ENCODE assay signal across 29 cellular contexts in the genomic region with DNA sequence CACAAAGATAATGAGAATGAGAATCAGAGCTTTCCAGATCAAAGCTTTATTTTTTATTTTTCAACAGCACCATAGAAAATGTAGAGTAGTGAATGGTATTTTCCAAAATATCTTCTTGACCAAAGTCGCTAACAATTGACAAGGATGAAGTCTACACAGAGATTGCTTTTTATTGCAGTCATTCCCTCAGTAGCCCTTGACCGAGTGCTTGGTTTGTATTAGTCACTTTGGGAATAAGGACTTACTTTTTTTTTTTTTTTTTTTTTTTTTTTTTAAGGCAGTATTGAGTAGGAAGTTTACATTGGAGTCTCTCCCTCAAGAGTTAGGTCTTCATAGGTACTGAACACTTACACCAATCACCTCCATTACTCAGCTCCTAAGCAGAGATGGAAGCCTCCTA. TPM values are rescaled to one million over a fixed set of nuclear protein-coding genes. Genes with fewer than 3 reads are reported as not detected.
"Had no signal": no experiment of that assay in that cellular context is flagged by ENCODE, and none has a peak within 500 bp of the region (broad histone marks: within the 10 kb centered on the region; RNA-seq: fewer than 3 reads in every experiment).

No MANE protein-coding gene starts in this region.

- H3K4me1 ChIP-seq: right atrium auricular region had no signal

- H3K9me3 ChIP-seq: ascending aorta, esophagus muscularis mucosa, heart right ventricle, left ventricle myocardium inferior, neutrophil, ovary, psoas muscle, right atrium auricular region, spleen, tibial nerve had no signal

- H3K4me3 ChIP-seq: ascending aorta, cardiac muscle cell, esophagus muscularis mucosa, heart right ventricle, left ventricle myocardium inferior, lung, ovary, psoas muscle, right atrium auricular region, spleen, tibial nerve had no signal

- ATAC-seq: foreskin keratinocyte, heart right ventricle, psoas muscle had no signal

- H3K27ac ChIP-seq: ascending aorta, cardiac muscle cell, esophagus muscularis mucosa, foreskin keratinocyte, heart right ventricle, left ventricle myocardium inferior, neutrophil, ovary, psoas muscle, right atrium auricular region, spleen, tibial nerve, WERI-Rb-1 had no signal

- H3K36me3 ChIP-seq: ascending aorta, cardiac muscle cell, esophagus muscularis mucosa, heart right ventricle, left ventricle myocardium inferior, neutrophil, ovary, right atrium auricular region, spleen, tibial nerve, WERI-Rb-1 had no signal

- DNase-seq: activated CD4-positive, alpha-beta memory T cell treated with anti-CD3 and anti-CD28 coated beads, Interleukin-2, amount 10 ng/mL, durations not matched to agents 7 days and 5 days; activated CD4-positive, alpha-beta T cell treated with anti-CD3 and anti-CD28 coated beads for 1 hour; activated CD4-positive, alpha-beta T cell treated with anti-CD3 and anti-CD28 coated beads, Interleukin-2, amount 10 ng/mL, durations not matched to agents 7 days and 5 days; activated CD8-positive, alpha-beta memory T cell treated with anti-CD3 and anti-CD28 coated beads, Interleukin-2, amount 50 U/mL, for 48 hours; activated gamma-delta T cell; activated naive CD4-positive, alpha-beta T cell treated with anti-CD3 and anti-CD28 coated beads, Interleukin-2, amount 10 ng/mL, durations not matched to agents 7 days and 5 days; activated naive CD8-positive, alpha-beta T cell treated with anti-CD3 and anti-CD28 coated beads, Interleukin-2, amount 10 ng/mL, durations not matched to agents 7 days and 5 days; activated T-cell treated with anti-CD3 and anti-CD28 coated beads, Interleukin-2, amount 50 U/mL, for 24 hours; effector CD4-positive, alpha-beta T cell; foreskin keratinocyte; heart right ventricle; kidney glomerular epithelial cell; left ventricle myocardium inferior; naive B cell; nephron progenitor cell; ovary; psoas muscle; spleen; stimulated activated naive CD4-positive, alpha-beta T cell; SW 1271; T1000; WERI-Rb-1 had no signal

- H3K27me3 ChIP-seq: ascending aorta, cardiac muscle cell, esophagus muscularis mucosa, foreskin keratinocyte, heart right ventricle, neutrophil, ovary, right atrium auricular region, spleen, tibial nerve had no signal

RNA-seq across cellular contexts. Expression of a gene that starts 39.8 kb away (rescaled TPM):
- total RNA-seq: activated CD4-positive, alpha-beta memory T cell treated with anti-CD3 and anti-CD28 coated beads, Interleukin-2, amount 10 ng/mL, durations not matched to agents 7 days and 5 days; activated CD4-positive, alpha-beta T cell treated with anti-CD3 and anti-CD28 coated beads, Interleukin-2, amount 10 ng/mL, durations not matched to agents 7 days and 5 days; activated naive CD8-positive, alpha-beta T cell treated with anti-CD3 and anti-CD28 coated beads, Interleukin-2, amount 10 ng/mL, durations not matched to agents 7 days and 5 days had no signal
